9 cellular contexts compared by ENCODE assay signal in genomic region chr4:107718351-107718965, GRCh38.
A peak's percentile ranks its signal among the peaks of the same experiment; 100 is the strongest.
DNase-seq lines count a peak whose midpoint lies in the region; ATAC-seq, FAIRE-seq and TF ChIP-seq lines count a peak whose summit lies in the region.
"Had no signal": no experiment of that assay in that cellular context is flagged by ENCODE, and none has a peak within 500 bp of the region (broad histone marks: within the 10 kb centered on the region; RNA-seq: fewer than 3 reads in every experiment).

No MANE protein-coding gene starts in this region.

- CTCF ChIA-PET in HEK293 (lab: Yijun Ruan, JAX): no interaction called here

- ATAC-seq in stimulated activated naive CD8-positive, alpha-beta T cell treated with anti-CD3 and anti-CD28 coated beads, Interleukin-15, amount 100 ng/mL, for 72 hours: no peak

- peaks cover 10% of the 10 kb centered on the region for H3K4me1 ChIP-seq in HEK293 (ENCODE audit: control insufficient read depth, insufficient read depth, low read length)

- H3K4me1 Mint-ChIP-seq in stimulated activated naive CD8-positive, alpha-beta T cell treated with anti-CD3 and anti-CD28 coated beads, Interleukin-15, amount 100 ng/mL, for 72 hours: peaks cover 30% of the 10 kb centered on the region

- TF ChIP-seq CTCF in HEK293 (tag by site-specific recombination; IDR thresholded peaks at IDR 0.05) (no peak), epithelial cell of esophagus (IDR thresholded peaks at IDR 0.05; ENCODE audit: insufficient read depth, low read depth, low read length, missing control alignments) (no peak), D721Med (IDR thresholded peaks at IDR 0.05; ENCODE audit: insufficient read depth, missing control alignments) (no peak)

- H3K9me3 Mint-ChIP-seq in stimulated activated naive CD8-positive, alpha-beta T cell treated with anti-CD3 and anti-CD28 coated beads, Interleukin-15, amount 100 ng/mL, for 72 hours: no peaks in the 10 kb centered on the region

- FAIRE-seq in D721Med (lab: Jason Lieb, UNC): no peak
- FAIRE-seq: A204.1 had no signal

- no peaks in the 10 kb centered on the region for H3K9me3 ChIP-seq in HEK293 (ENCODE audit: control insufficient read depth, insufficient read depth, low read depth, low read length)

- H3K4me3 Mint-ChIP-seq in stimulated activated naive CD8-positive, alpha-beta T cell treated with anti-CD3 and anti-CD28 coated beads, Interleukin-15, amount 100 ng/mL, for 72 hours: peak overlapping the region; percentile 97 to 98

- H3K27ac Mint-ChIP-seq in stimulated activated naive CD8-positive, alpha-beta T cell treated with anti-CD3 and anti-CD28 coated beads, Interleukin-15, amount 100 ng/mL, for 72 hours: no peak overlapping the region

- DNase-seq in NCI-H82 (lab: John Stamatoyannopoulos, UW): peak; percentile 26
- DNase-seq in NCI-H82 treated with DMSO at 0.1 percent for 48 hours (lab: John Stamatoyannopoulos, UW; ENCODE audit: unreplicated experiment): no peak
- DNase-seq in NCI-H526 treated with DMSO at 0.1 percent for 48 hours (lab: John Stamatoyannopoulos, UW): peak; percentile 11
- DNase-seq in epithelial cell of esophagus (ENCODE audit: low read depth): peak; percentile 20
- DNase-seq in stimulated activated naive CD8-positive, alpha-beta T cell treated with anti-CD3 and anti-CD28 coated beads, Interleukin-15, amount 100 ng/mL, for 72 hours: peak in 1 of 2 donors; percentile 12
- DNase-seq in D721Med (ENCODE audit: insufficient read length, low spot score): no peak
- no peak for DNase-seq in activated CD8-positive, alpha-beta memory T cell treated with anti-CD3 and anti-CD28 coated beads, Interleukin-2, amount 50 U/mL, for 4 hours

- H3K36me3 ChIP-seq in HEK293 (ENCODE audit: control insufficient read depth in 2 of 2, insufficient read depth in 1 of 2, low read length in 2 of 2): no peaks in the 10 kb centered on the region

- H3K4me3 ChIP-seq in HEK293 (ENCODE audit: low read depth, low read length): no peak overlapping the region
- H3K4me3 ChIP-seq in epithelial cell of esophagus (ENCODE audit: low read length): peak overlapping the region; percentile 80

- POLR2A ChIA-PET in HEK293 (lab: Yijun Ruan, JAX): no interaction called here

- no peaks in the 10 kb centered on the region for H3K27me3 Mint-ChIP-seq in stimulated activated naive CD8-positive, alpha-beta T cell treated with anti-CD3 and anti-CD28 coated beads, Interleukin-15, amount 100 ng/mL, for 72 hours

- no peak overlapping the region for H3K27ac ChIP-seq in HEK293 (ENCODE audit: extremely low read depth, low read depth, low read length)

TF ChIP-seq in HEK293, 187 proteins besides CTCF, POLR2A, EP300 and RAD21:
- TF ChIP-seq ZBTB20 (tag by site-specific recombination; IDR thresholded peaks at IDR 0.05) (no peak), PRDM6 (tag by site-specific recombination; IDR thresholded peaks at IDR 0.05) (peak; percentile 61)

Comparison
In these comparisons a context has a peak if more than half of its experiments do, and no peak if none do; other contexts are left out.
1. DNase-seq: peak in NCI-H82 (single experiment), NCI-H526 treated with DMSO at 0.1 percent for 48 hours (single experiment) and epithelial cell of esophagus (single experiment); none in NCI-H82 treated with DMSO at 0.1 percent for 48 hours (single experiment), D721Med (single experiment) and activated CD8-positive, alpha-beta memory T cell treated with anti-CD3 and anti-CD28 coated beads, Interleukin-2, amount 50 U/mL, for 4 hours (single experiment).